1 cellular context compared by ENCODE assay signal in genomic region chr1:31218705-31219104, GRCh38.
TF ChIP-seq lines count a peak whose summit lies in the region.

No MANE protein-coding gene starts in this region.

TF ChIP-seq in SK-N-SH treated with all-trans-retinoic acid at 6 μM for 48 hours, 23 proteins besides CTCF, POLR2A, EP300 and RAD21 (continued from another document):
- TF ChIP-seq TSHZ2 (CRISPR knock-in tag; IDR thresholded peaks at IDR 0.05) (no peak), POU6F1 (CRISPR knock-in tag; IDR thresholded peaks at IDR 0.05; ENCODE audit: borderline replicate concordance, low read depth) (no peak), SNAI2 (CRISPR knock-in tag; IDR thresholded peaks at IDR 0.05) (no peak), TCF4 (CRISPR knock-in tag; IDR thresholded peaks at IDR 0.05; ENCODE audit: borderline replicate concordance) (no peak), ZFP30 (CRISPR knock-in tag; IDR thresholded peaks at IDR 0.05) (no peak), CSRNP3 (CRISPR knock-in tag; IDR thresholded peaks at IDR 0.05) (no peak), TOX (CRISPR knock-in tag; IDR thresholded peaks at IDR 0.05; ENCODE audit: borderline replicate concordance) (no peak), GLIS3 (CRISPR knock-in tag; IDR thresholded peaks at IDR 0.05) (no peak), ZC3H10 (CRISPR knock-in tag; IDR thresholded peaks at IDR 0.05) (no peak), CREB5 (CRISPR knock-in tag; IDR thresholded peaks at IDR 0.05; ENCODE audit: low read depth) (no peak)
